In the genomic region with DNA sequence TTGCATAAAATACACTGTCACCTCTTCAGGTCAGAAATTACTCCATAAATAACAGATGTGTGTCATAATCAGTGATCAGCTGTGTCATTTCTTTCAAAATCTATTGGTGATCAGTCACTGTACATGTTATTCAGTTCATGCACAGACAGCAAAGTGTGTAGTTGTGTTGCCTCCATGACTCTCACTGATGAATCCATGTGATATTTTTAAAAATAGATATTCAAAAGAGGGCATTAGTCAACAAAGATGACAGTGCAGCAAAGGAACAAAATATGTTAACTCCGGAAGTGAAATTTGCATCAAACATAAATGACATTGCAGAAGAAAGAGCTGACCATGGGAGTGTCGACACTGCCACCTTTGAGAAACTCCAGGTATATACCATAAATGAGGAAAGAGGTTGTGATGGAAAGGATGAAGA, we compare ENCODE assay signal across 21 cellular contexts. TPM values are rescaled to one million over a fixed set of nuclear protein-coding genes. Genes with fewer than 3 reads are reported as not detected.
"Had no signal": no experiment of that assay in that cellular context is flagged by ENCODE, and none has a peak within 500 bp of the region (broad histone marks: within the 10 kb centered on the region; RNA-seq: fewer than 3 reads in every experiment).

No MANE protein-coding gene starts in this region.

- H3K9me3 Mint-ChIP-seq: activated CD4-positive, alpha-beta T cell treated with anti-CD3 and anti-CD28 coated beads, Interleukin-2, amount 10 ng/mL, durations not matched to agents 7 days and 5 days had no signal

- H3K9me3 ChIP-seq: colonic mucosa, esophagus squamous epithelium, thyroid gland had no signal

- H3K4me3 ChIP-seq: colonic mucosa, esophagus squamous epithelium, thyroid gland had no signal

- DNase-seq: activated B cell treated with CpG ODN at 0.5 μM for 24 hours; activated CD4-positive, alpha-beta T cell treated with anti-CD3 and anti-CD28 coated beads, Interleukin-2, amount 10 ng/mL, durations not matched to agents 7 days and 5 days; activated CD8-positive, alpha-beta memory T cell treated with anti-CD3 and anti-CD28 coated beads, Interleukin-2, amount 50 U/mL, for 48 hours; activated gamma-delta T cell treated with Interleukin-2 at 50 U/mL for 16 hours; activated T-cell treated with anti-CD3 and anti-CD28 coated beads, Interleukin-2, amount 50 U/mL, for 72 hours; amniotic stem cell; colonic mucosa; effector CD4-positive, alpha-beta T cell; esophagus squamous epithelium; hypothalamus; kidney; left ventricle myocardium superior; natural killer cell; posterior cingulate gyrus; stimulated activated CD4-positive, alpha-beta T cell treated with anti-CD3 and anti-CD28 coated beads, Interleukin-2, amount 100 ng/mL, for 48 hours; stimulated activated naive B cell treated with anti-CD40 and anti-IgM and Interleukin-4, amounts not matched to agents 10 μg/mL and 1 μg/mL and 100 μg/mL, for 72 hours; thyroid gland had no signal

- H3K36me3 Mint-ChIP-seq: activated naive CD8-positive, alpha-beta T cell; natural killer cell had no signal

- H3K4me1 Mint-ChIP-seq: activated B cell treated with CpG ODN at 0.5 μM for 24 hours, natural killer cell had no signal

- ATAC-seq: left ventricle myocardium superior; stimulated activated naive B cell treated with anti-CD40 and anti-IgM and Interleukin-4, amounts not matched to agents 10 μg/mL and 1 μg/mL and 100 μg/mL, for 72 hours had no signal

- H3K27ac ChIP-seq: colonic mucosa, esophagus squamous epithelium, thyroid gland had no signal

- H3K4me3 Mint-ChIP-seq: activated B cell treated with CpG ODN at 0.5 μM for 24 hours; activated CD4-positive, alpha-beta T cell treated with anti-CD3 and anti-CD28 coated beads, Interleukin-2, amount 10 ng/mL, durations not matched to agents 7 days and 5 days; activated naive CD8-positive, alpha-beta T cell; activated T-cell treated with anti-CD3 and anti-CD28 coated beads, Interleukin-2, amount 50 U/mL, for 72 hours; memory B cell; natural killer cell; stimulated activated naive B cell treated with anti-CD40 and anti-IgM and Interleukin-4, amounts not matched to agents 10 μg/mL and 1 μg/mL and 100 μg/mL, for 72 hours had no signal

- H3K36me3 ChIP-seq: colonic mucosa, esophagus squamous epithelium, thyroid gland had no signal

- H3K27ac Mint-ChIP-seq: activated B cell treated with CpG ODN at 0.5 μM for 24 hours; activated CD4-positive, alpha-beta T cell treated with anti-CD3 and anti-CD28 coated beads, Interleukin-2, amount 10 ng/mL, durations not matched to agents 7 days and 5 days; activated naive CD8-positive, alpha-beta T cell; activated T-cell treated with anti-CD3 and anti-CD28 coated beads, Interleukin-2, amount 50 U/mL, for 72 hours; memory B cell; natural killer cell; stimulated activated naive B cell treated with anti-CD40 and anti-IgM and Interleukin-4, amounts not matched to agents 10 μg/mL and 1 μg/mL and 100 μg/mL, for 72 hours had no signal

- H3K27me3 Mint-ChIP-seq: activated B cell treated with CpG ODN at 0.5 μM for 24 hours; activated naive CD8-positive, alpha-beta T cell; memory B cell; stimulated activated naive B cell treated with anti-CD40 and anti-IgM and Interleukin-4, amounts not matched to agents 10 μg/mL and 1 μg/mL and 100 μg/mL, for 72 hours had no signal

- H3K4me1 ChIP-seq: colonic mucosa, esophagus squamous epithelium, thyroid gland had no signal

RNA-seq across cellular contexts. Expression of a gene that starts 56.4 kb away (rescaled TPM):
- total RNA-seq: activated B cell treated with CpG ODN at 0.5 μM for 24 hours, cardiac septum, kidney, left ventricle myocardium superior, mucosa of gallbladder had no signal
